Comparison of ENCODE assay signal across 1 cellular context in the genomic region with DNA sequence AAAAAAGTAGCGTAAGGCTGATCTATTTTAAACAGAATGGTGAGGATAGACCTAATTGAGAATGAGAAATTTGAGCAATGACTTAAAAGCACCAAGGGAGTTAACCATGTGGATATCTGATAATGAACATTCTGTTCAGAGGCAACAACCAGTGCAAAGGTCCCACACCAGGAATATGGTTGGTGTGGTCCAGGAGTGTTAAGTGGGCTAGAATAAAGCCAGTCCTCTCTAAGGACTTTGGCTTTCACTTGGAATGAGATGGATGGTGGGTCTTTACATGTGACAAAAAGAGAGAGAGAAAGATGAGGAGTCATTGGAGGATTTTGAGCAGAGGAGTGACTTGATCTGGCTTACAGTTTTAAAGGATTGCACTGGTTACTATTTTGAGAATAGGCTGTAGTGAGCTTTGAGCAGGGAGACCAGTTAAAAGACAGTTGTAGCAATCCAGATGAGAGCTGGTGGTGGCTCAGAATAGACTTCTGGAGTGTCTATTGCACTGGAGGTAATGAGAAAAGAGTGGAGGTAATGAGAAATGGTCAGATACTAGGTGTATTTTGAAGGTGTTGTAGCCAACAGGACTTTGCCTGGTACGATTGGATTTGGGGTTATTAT.
TF ChIP-seq lines count a peak whose summit lies in the region.

No MANE protein-coding gene starts in this region.

TF ChIP-seq in HepG2, 621 proteins besides CTCF, POLR2A, EP300 and RAD21:
- TF ChIP-seq, protein P1, sequence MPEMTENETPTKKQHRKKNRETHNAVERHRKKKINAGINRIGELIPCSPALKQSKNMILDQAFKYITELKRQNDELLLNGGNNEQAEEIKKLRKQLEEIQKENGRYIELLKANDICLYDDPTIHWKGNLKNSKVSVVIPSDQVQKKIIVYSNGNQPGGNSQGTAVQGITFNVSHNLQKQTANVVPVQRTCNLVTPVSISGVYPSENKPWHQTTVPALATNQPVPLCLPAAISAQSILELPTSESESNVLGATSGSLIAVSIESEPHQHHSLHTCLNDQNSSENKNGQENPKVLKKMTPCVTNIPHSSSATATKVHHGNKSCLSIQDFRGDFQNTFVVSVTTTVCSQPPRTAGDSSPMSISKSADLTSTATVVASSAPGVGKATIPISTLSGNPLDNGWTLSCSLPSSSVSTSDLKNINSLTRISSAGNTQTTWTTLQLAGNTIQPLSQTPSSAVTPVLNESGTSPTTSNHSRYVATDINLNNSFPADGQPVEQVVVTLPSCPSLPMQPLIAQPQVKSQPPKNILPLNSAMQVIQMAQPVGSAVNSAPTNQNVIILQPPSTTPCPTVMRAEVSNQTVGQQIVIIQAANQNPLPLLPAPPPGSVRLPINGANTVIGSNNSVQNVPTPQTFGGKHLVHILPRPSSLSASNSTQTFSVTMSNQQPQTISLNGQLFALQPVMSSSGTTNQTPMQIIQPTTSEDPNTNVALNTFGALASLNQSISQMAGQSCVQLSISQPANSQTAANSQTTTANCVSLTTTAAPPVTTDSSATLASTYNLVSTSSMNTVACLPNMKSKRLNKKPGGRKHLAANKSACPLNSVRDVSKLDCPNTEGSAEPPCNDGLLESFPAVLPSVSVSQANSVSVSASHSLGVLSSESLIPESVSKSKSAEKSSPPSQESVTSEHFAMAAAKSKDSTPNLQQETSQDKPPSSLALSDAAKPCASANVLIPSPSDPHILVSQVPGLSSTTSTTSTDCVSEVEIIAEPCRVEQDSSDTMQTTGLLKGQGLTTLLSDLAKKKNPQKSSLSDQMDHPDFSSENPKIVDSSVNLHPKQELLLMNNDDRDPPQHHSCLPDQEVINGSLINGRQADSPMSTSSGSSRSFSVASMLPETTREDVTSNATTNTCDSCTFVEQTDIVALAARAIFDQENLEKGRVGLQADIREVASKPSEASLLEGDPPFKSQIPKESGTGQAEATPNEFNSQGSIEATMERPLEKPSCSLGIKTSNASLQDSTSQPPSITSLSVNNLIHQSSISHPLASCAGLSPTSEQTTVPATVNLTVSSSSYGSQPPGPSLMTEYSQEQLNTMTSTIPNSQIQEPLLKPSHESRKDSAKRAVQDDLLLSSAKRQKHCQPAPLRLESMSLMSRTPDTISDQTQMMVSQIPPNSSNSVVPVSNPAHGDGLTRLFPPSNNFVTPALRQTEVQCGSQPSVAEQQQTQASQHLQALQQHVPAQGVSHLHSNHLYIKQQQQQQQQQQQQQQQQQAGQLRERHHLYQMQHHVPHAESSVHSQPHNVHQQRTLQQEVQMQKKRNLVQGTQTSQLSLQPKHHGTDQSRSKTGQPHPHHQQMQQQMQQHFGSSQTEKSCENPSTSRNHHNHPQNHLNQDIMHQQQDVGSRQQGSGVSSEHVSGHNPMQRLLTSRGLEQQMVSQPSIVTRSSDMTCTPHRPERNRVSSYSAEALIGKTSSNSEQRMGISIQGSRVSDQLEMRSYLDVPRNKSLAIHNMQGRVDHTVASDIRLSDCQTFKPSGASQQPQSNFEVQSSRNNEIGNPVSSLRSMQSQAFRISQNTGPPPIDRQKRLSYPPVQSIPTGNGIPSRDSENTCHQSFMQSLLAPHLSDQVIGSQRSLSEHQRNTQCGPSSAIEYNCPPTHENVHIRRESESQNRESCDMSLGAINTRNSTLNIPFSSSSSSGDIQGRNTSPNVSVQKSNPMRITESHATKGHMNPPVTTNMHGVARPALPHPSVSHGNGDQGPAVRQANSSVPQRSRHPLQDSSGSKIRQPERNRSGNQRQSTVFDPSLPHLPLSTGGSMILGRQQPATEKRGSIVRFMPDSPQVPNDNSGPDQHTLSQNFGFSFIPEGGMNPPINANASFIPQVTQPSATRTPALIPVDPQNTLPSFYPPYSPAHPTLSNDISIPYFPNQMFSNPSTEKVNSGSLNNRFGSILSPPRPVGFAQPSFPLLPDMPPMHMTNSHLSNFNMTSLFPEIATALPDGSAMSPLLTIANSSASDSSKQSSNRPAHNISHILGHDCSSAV (CRISPR knock-in tag; IDR thresholded peaks at IDR 0.05; ENCODE audit: borderline replicate concordance), result no peak
- peak; percentile 14 for TF ChIP-seq RBM22 (optimal IDR thresholded peaks at IDR 0.05; ENCODE audit: low read length)
